Comparison of ENCODE assay signal across 12 cellular contexts in the genomic region with DNA sequence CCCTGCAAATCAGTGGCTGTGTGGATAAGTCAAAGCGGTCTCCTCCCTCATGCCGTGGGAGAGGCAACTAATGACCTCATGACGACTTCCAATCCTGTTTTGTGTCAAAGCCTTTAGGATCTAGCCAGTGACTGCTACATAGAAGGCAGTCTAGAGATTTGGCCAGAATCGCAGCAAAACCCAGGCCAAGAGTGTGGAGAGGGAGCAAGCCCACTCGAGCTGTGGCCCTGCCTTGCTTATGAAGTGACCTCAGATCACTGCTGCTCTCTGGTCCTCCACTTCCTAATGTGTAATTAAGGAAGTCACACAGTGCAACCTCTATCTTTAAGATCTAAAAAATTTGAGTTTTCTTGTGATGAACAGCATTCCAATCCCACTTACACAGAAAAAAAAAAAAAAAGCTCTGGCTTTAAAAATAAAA.
DNase-seq lines count a peak whose midpoint lies in the region; ATAC-seq and TF ChIP-seq lines count a peak whose summit lies in the region.
"Had no signal": no experiment of that assay in that cellular context is flagged by ENCODE, and none has a peak within 500 bp of the region (broad histone marks: within the 10 kb centered on the region; RNA-seq: fewer than 3 reads in every experiment).

No MANE protein-coding gene starts in this region.

- DNase-seq in AG10803 (ENCODE audit: low read depth), result peak; percentile 75
- peak; percentile 44 for DNase-seq in left cardiac atrium
- DNase-seq in ovary, result peak; percentile 31 to 51 (median 36)
- no peak for DNase-seq in central memory CD4-positive, alpha-beta T cell
- no peak for DNase-seq in endodermal cell
- no peak for DNase-seq in activated naive CD8-positive, alpha-beta T cell treated with anti-CD3 and anti-CD28 coated beads, Interleukin-2, amount 50 U/mL, for 24 hours
- DNase-seq: activated CD8-positive, alpha-beta memory T cell treated with anti-CD3 and anti-CD28 coated beads, Interleukin-2, amount 50 U/mL, for 48 hours; NCI-H2081 treated with DMSO at 0.1 percent for 48 hours; T-helper 9 cell had no signal

- H3K36me3 ChIP-seq in ovary, result no peaks in the 10 kb centered on the region
- H3K36me3 ChIP-seq in endodermal cell (ENCODE audit: control insufficient read depth, insufficient read depth, low read length), result no peaks in the 10 kb centered on the region

- peak overlapping the region; percentile 90 for H3K27ac Mint-ChIP-seq in activated T-helper 17 cell treated with anti-CD3 and anti-CD28 coated beads, Interleukin-2, amount 50 U/mL, for 72 hours
- no peak overlapping the region for H3K27ac Mint-ChIP-seq in endodermal cell
- H3K27ac Mint-ChIP-seq in activated naive CD8-positive, alpha-beta T cell treated with anti-CD3 and anti-CD28 coated beads, Interleukin-2, amount 50 U/mL, for 24 hours, result no peak overlapping the region
- H3K27ac Mint-ChIP-seq: B cell had no signal

- no peaks in the 10 kb centered on the region for H3K27me3 Mint-ChIP-seq in activated T-helper 17 cell treated with anti-CD3 and anti-CD28 coated beads, Interleukin-2, amount 50 U/mL, for 72 hours
- H3K27me3 Mint-ChIP-seq in endodermal cell (ENCODE audit: insufficient read depth), result no peaks in the 10 kb centered on the region
- H3K27me3 Mint-ChIP-seq in activated naive CD8-positive, alpha-beta T cell treated with anti-CD3 and anti-CD28 coated beads, Interleukin-2, amount 50 U/mL, for 24 hours, result no peaks in the 10 kb centered on the region
- H3K27me3 Mint-ChIP-seq: B cell had no signal

- ATAC-seq in activated T-helper 17 cell treated with anti-CD3 and anti-CD28 coated beads, Interleukin-2, amount 50 U/mL, for 72 hours (replicated peaks), result peak; percentile 31
- ATAC-seq in left cardiac atrium (peak; percentile 49 to 50), GM21526 (IDR thresholded peaks at IDR 0.05; ENCODE audit: low FRiP score, unreplicated experiment) (no peak)
- no peak for ATAC-seq in activated naive CD8-positive, alpha-beta T cell treated with anti-CD3 and anti-CD28 coated beads, Interleukin-2, amount 50 U/mL, for 24 hours

- H3K4me1 ChIP-seq in ovary (ENCODE audit: insufficient read depth) (peaks cover 18% of the 10 kb centered on the region), endodermal cell (ENCODE audit: control insufficient read depth, insufficient read depth, low read length) (peaks cover 6% of the 10 kb centered on the region)

- TF ChIP-seq EP300 in ovary (IDR thresholded peaks at IDR 0.05), result no peak

- TF ChIP-seq CTCF in AG10803 (conservative IDR thresholded peaks at IDR 0.05; ENCODE audit: low read length) (no peak), ovary (IDR thresholded peaks at IDR 0.05) (no peak), endodermal cell (conservative IDR thresholded peaks at IDR 0.05) (no peak)

- peak overlapping the region in 1 of 2 donors; percentile 59 for H3K27ac ChIP-seq in ovary
- no peak overlapping the region for H3K27ac ChIP-seq in endodermal cell (ENCODE audit: low read depth, low read length)

- no peak overlapping the region for H3K9ac ChIP-seq in endodermal cell (ENCODE audit: extremely low read depth, low read length, poor library complexity, severe bottlenecking)

- no peaks in the 10 kb centered on the region for H3K9me3 Mint-ChIP-seq in activated T-helper 17 cell treated with anti-CD3 and anti-CD28 coated beads, Interleukin-2, amount 50 U/mL, for 72 hours
- no peaks in the 10 kb centered on the region for H3K9me3 Mint-ChIP-seq in endodermal cell
- no peaks in the 10 kb centered on the region for H3K9me3 Mint-ChIP-seq in activated naive CD8-positive, alpha-beta T cell treated with anti-CD3 and anti-CD28 coated beads, Interleukin-2, amount 50 U/mL, for 24 hours

- H3K9me3 ChIP-seq in ovary (no peaks in the 10 kb centered on the region), endodermal cell (ENCODE audit: control insufficient read depth, low read length) (no peaks in the 10 kb centered on the region)

- H3K4me3 ChIP-seq in AG10803 (ENCODE audit: low read length), result no peak overlapping the region
- no peak overlapping the region for H3K4me3 ChIP-seq in ovary
- no peak overlapping the region for H3K4me3 ChIP-seq in endodermal cell (ENCODE audit: low read length)

- H3K4me3 Mint-ChIP-seq in activated T-helper 17 cell treated with anti-CD3 and anti-CD28 coated beads, Interleukin-2, amount 50 U/mL, for 72 hours, result peak overlapping the region; percentile 38
- no peak overlapping the region for H3K4me3 Mint-ChIP-seq in endodermal cell
- no peak overlapping the region for H3K4me3 Mint-ChIP-seq in activated naive CD8-positive, alpha-beta T cell treated with anti-CD3 and anti-CD28 coated beads, Interleukin-2, amount 50 U/mL, for 24 hours
- H3K4me3 Mint-ChIP-seq: B cell had no signal

- H3K27me3 ChIP-seq in ovary, result no peaks in the 10 kb centered on the region
- H3K27me3 ChIP-seq in endodermal cell (ENCODE audit: control insufficient read depth, insufficient read depth, low read length, poor library complexity, severe bottlenecking), result no peaks in the 10 kb centered on the region

- no peak for TF ChIP-seq POLR2A in ovary (IDR thresholded peaks at IDR 0.05)

- 15 to 34% (median 24%) methylated on average over 5 of the region's 5 CpGs for WGBS in ovary, 3 donors
- WGBS in endodermal cell (ENCODE audit: insufficient coverage in 1 of 2, insufficient read length in 1 of 2), 2 experiments, result 92 to 100% methylated on average over 3 to 5 of the region's 5 CpGs

- no peaks in the 10 kb centered on the region for H3K36me3 Mint-ChIP-seq in activated T-helper 17 cell treated with anti-CD3 and anti-CD28 coated beads, Interleukin-2, amount 50 U/mL, for 72 hours (ENCODE audit: low read depth)
- no peaks in the 10 kb centered on the region for H3K36me3 Mint-ChIP-seq in endodermal cell (ENCODE audit: low read depth)
- H3K36me3 Mint-ChIP-seq in activated naive CD8-positive, alpha-beta T cell treated with anti-CD3 and anti-CD28 coated beads, Interleukin-2, amount 50 U/mL, for 24 hours (ENCODE audit: low read depth), result no peaks in the 10 kb centered on the region

- intact Hi-C loops in left cardiac atrium (cut with DNase I) (loop anchor here in 1 of 2 donors (5.0 to 10.0 kb wide), 2 partner anchors 299 to 573 kb away; no protein-coding TSS in a partner anchor), ovary (cut with DNase I) (loop anchor here in 1 of 4 donors (10.0 kb wide), 1 partner anchor 297 kb away; a partner anchor contains a TSS)

- peaks cover 32% of the 10 kb centered on the region for H3K4me1 Mint-ChIP-seq in activated T-helper 17 cell treated with anti-CD3 and anti-CD28 coated beads, Interleukin-2, amount 50 U/mL, for 72 hours
- H3K4me1 Mint-ChIP-seq in endodermal cell, result peaks cover 20% of the 10 kb centered on the region
- H3K4me1 Mint-ChIP-seq in activated naive CD8-positive, alpha-beta T cell treated with anti-CD3 and anti-CD28 coated beads, Interleukin-2, amount 50 U/mL, for 24 hours, result peaks cover 24% of the 10 kb centered on the region

Comparison
In these comparisons a context has a peak if more than half of its experiments do, and no peak if none do; other contexts are left out.
1. DNase-seq: peak in AG10803 (single experiment), left cardiac atrium (single experiment) and ovary (5 of 5); none in central memory CD4-positive, alpha-beta T cell (single experiment), endodermal cell (single experiment) and activated naive CD8-positive, alpha-beta T cell treated with anti-CD3 and anti-CD28 coated beads, Interleukin-2, amount 50 U/mL, for 24 hours (single experiment).
2. ATAC-seq: peak in activated T-helper 17 cell treated with anti-CD3 and anti-CD28 coated beads, Interleukin-2, amount 50 U/mL, for 72 hours (single experiment) and left cardiac atrium (2 of 2); none in activated naive CD8-positive, alpha-beta T cell treated with anti-CD3 and anti-CD28 coated beads, Interleukin-2, amount 50 U/mL, for 24 hours (single experiment) and GM21526 (single experiment).